ENCODE assay signal across 26 cellular contexts in the genomic region with DNA sequence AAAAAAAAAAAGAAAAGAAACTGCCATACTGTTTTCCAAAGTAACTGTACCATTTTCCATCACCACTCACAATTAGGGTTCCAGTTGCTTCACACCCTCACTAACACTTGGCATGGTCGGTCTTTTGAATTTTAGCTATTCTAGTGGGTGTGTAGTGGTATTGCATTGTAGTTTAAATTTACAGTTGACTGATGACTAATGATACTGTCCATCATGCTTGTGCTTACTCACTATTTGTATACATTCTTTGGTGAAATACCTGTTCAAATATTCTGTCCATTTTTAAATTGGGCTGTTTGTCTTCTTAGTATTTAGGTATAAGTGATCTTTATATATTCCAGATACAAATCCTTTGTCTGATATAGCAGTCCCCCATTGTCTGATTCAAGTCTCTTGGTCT.
"Had no signal": no experiment of that assay in that cellular context is flagged by ENCODE, and none has a peak within 500 bp of the region (broad histone marks: within the 10 kb centered on the region; RNA-seq: fewer than 3 reads in every experiment).

No MANE protein-coding gene starts in this region.

- ATAC-seq: activated CD4-positive, alpha-beta T cell treated with anti-CD3 and anti-CD28 coated beads for 36 hours; activated T-cell treated with anti-CD3 and anti-CD28 coated beads, Interleukin-2, amount 50 U/mL, for 72 hours; Panc1; T-cell had no signal

- H3K27ac ChIP-seq: adrenal gland, WERI-Rb-1 had no signal

- DNase-seq: activated CD4-positive, alpha-beta memory T cell treated with anti-CD3 and anti-CD28 coated beads, Interleukin-2, amount 10 ng/mL, durations not matched to agents 7 days and 5 days; activated CD4-positive, alpha-beta T cell treated with anti-CD3 and anti-CD28 coated beads for 36 hours; activated CD4-positive, alpha-beta T cell treated with anti-CD3 and anti-CD28 coated beads, Interleukin-2, amount 50 U/mL, for 1 hour; activated CD8-positive, alpha-beta memory T cell treated with anti-CD3 and anti-CD28 coated beads, Interleukin-2, amount 50 U/mL, for 4 hours; activated naive CD4-positive, alpha-beta T cell treated with anti-CD3 and anti-CD28 coated beads, Interleukin-2, amount 50 U/mL, for 16 hours; activated naive CD8-positive, alpha-beta T cell treated with anti-CD3 and anti-CD28 coated beads, Interleukin-2, amount 10 ng/mL, durations not matched to agents 7 days and 5 days; activated T-cell treated with anti-CD3 and anti-CD28 coated beads, Interleukin-2, amount 50 U/mL, for 72 hours; adrenal gland; anterior cingulate cortex; caudate nucleus; KG1; NCI-H1092; NCI-H1417; NCI-H1694; NCI-H2029; NCI-H2107; NCI-H2171 treated with DMSO at 0.1 percent for 48 hours; NCI-H345; NCI-H510A; NCI-H526 treated with DMSO at 0.1 percent for 48 hours; NCI-H82; SHP77 treated with DMSO at 0.1 percent for 48 hours; T-cell; T-helper 2 cell; WERI-Rb-1 had no signal

- H3K4me1 ChIP-seq: adrenal gland had no signal

- H3K4me3 ChIP-seq: adrenal gland had no signal

- H3K27me3 ChIP-seq: adrenal gland had no signal

- H3K36me3 ChIP-seq: adrenal gland, WERI-Rb-1 had no signal

- H3K9me3 ChIP-seq: adrenal gland had no signal
